Comparison of ENCODE assay signal across 10 cellular contexts in genomic region chr22:18577848-18578247, GRCh38. TPM values are rescaled to one million over a fixed set of nuclear protein-coding genes. Genes with fewer than 3 reads are reported as not detected.
DNase-seq lines count a peak whose midpoint lies in the region; ATAC-seq, FAIRE-seq and TF ChIP-seq lines count a peak whose summit lies in the region.
"Not testable (repeated sequence)": the region's sequence is repeated elsewhere in the genome, so short reads cannot be mapped to it uniquely, and the experiment has no call there.
"Had no signal": no experiment of that assay in that cellular context is flagged by ENCODE, and none has a peak within 500 bp of the region (broad histone marks: within the 10 kb centered on the region; RNA-seq: fewer than 3 reads in every experiment).

No MANE protein-coding gene starts in this region.

- ATAC-seq in GM21619 (IDR thresholded peaks at IDR 0.05; ENCODE audit: unreplicated experiment), result peak; percentile 65
- peak; percentile 80 for ATAC-seq in HG03066 (IDR thresholded peaks at IDR 0.05; ENCODE audit: low read depth, unreplicated experiment)
- ATAC-seq in Panc1, result peak; percentile 82
- peak; percentile 92 for ATAC-seq in gastroesophageal sphincter

- not testable (repeated sequence) for H3K4me1 ChIP-seq in Panc1 (ENCODE audit: control insufficient read depth, insufficient read depth, low read length); gastroesophageal sphincter

- H3K27ac ChIP-seq in Panc1 (ENCODE audit: low read length), result not testable (repeated sequence)
- H3K27ac ChIP-seq in gastroesophageal sphincter, result peak overlapping the region in 1 of 4 donors; percentile 49

- H3K4me3 ChIP-seq in Panc1 (ENCODE audit: low read depth in 2 of 2, low read length in 2 of 2); gastroesophageal sphincter: not testable (repeated sequence)

- in situ Hi-C loops in Panc1 (cut with HindIII; ENCODE audit: low pct_unique_long_range_greater_than_20kb, low sequenced_read_pairs), result not testable (repeated sequence)

- TF ChIP-seq CTCF in Panc1 (IDR thresholded peaks at IDR 0.05); gastroesophageal sphincter (IDR thresholded peaks at IDR 0.05): not testable (repeated sequence)

- FAIRE-seq in GM18507 (lab: Jason Lieb, UNC), result not testable (repeated sequence)

- CTCF ChIA-PET in Panc1 (lab: Charles Lee), result not testable (repeated sequence)

- no CpG with 5 or more reads among the region's 53 CpGs for WGBS in gastroesophageal sphincter (ENCODE audit: low coverage in 1 of 2), 2 donors

- POLR2A ChIA-PET in Panc1 (lab: Charles Lee), result not testable (repeated sequence)

- H3K27me3 ChIP-seq in Panc1 (ENCODE audit: control insufficient read depth, insufficient read depth, low read length); gastroesophageal sphincter: not testable (repeated sequence)

- TF ChIP-seq POLR2A in gastroesophageal sphincter (IDR thresholded peaks at IDR 0.05), result not testable (repeated sequence)

- H3K36me3 ChIP-seq in Panc1 (ENCODE audit: control insufficient read depth, insufficient read depth, low read length); gastroesophageal sphincter: not testable (repeated sequence)

- not testable (repeated sequence) for H3K9me3 ChIP-seq in Panc1 (ENCODE audit: control insufficient read depth, insufficient read depth, low read depth, low read length); gastroesophageal sphincter

- peak; percentile 2 for DNase-seq in GM18507 (ENCODE audit: extremely low spot score, insufficient read length, low read depth)
- DNase-seq in Panc1 (ENCODE audit: low read depth, low spot score), result not testable (repeated sequence)
- peak; percentile 6 for DNase-seq in activated T-cell treated with anti-CD3 and anti-CD28 coated beads for 4 hours
- peak; percentile 1 for DNase-seq in myocyte (ENCODE audit: low read depth)
- peak; percentile 7 for DNase-seq in stimulated activated CD8-positive, alpha-beta memory T cell treated with anti-CD3 and anti-CD28 coated beads, Interleukin-7, amount 100 ng/mL, for 24 hours (ENCODE audit: low read depth)

- not testable (repeated sequence) for BruUV-seq in Panc1 (replicated peaks; lab: Mats Ljungman, UMichigan)

- not testable (repeated sequence) for TF ChIP-seq EP300 in gastroesophageal sphincter (IDR thresholded peaks at IDR 0.05)

- intact Hi-C loops in Panc1 (cut with micrococcal nuclease; ENCODE audit: unreplicated experiment), result not testable (repeated sequence)

RNA-seq across cellular contexts. Expression of gene RIMBP3, which starts 33.9 kb away (rescaled TPM):
- 1.5 TPM for total RNA-seq in Panc1 (2021; ENCODE audit: unreplicated experiment)
- polyA plus RNA-seq in Panc1 (2012; ENCODE audit: insufficient read length), result 0.40 TPM
- total RNA-seq in gastroesophageal sphincter, result under 1 TPM in 1 of 4 donors, not detected in 3; 0.27 TPM
- 0.80 and 1.1 TPM in 2 replicates for total RNA-seq in myocyte
- polyA plus RNA-seq in myocyte (2012), result 0.63 TPM

RNA-seq across cellular contexts. Expression of gene TMEM191B, which starts 50.2 kb away (rescaled TPM):
- total RNA-seq in Panc1 (2021; ENCODE audit: unreplicated experiment) (3.7 TPM), gastroesophageal sphincter (1 to 10 TPM in 2 of 4 donors, not detected in 2; 1.3 to 3.8 TPM), myocyte (3.1 and 3.3 TPM in 2 replicates)
- polyA plus RNA-seq in Panc1 (2012; ENCODE audit: insufficient read length), result 7.3 TPM
- polyA plus RNA-seq in myocyte (2012), result 1.3 TPM

RNA-seq across cellular contexts. Expression of gene GGTLC3, which starts 59.9 kb away (rescaled TPM):
- not detected for total RNA-seq in Panc1 (2021; ENCODE audit: unreplicated experiment)
- not detected for polyA plus RNA-seq in Panc1 (2012; ENCODE audit: insufficient read length)
- not detected for total RNA-seq in gastroesophageal sphincter
- total RNA-seq in myocyte, result 0.52 TPM in 1 of 2 replicates, not detected in the other
- not detected for polyA plus RNA-seq in myocyte (2012)
- total RNA-seq: M059J, right atrium auricular region had no signal
